In the genomic region with DNA sequence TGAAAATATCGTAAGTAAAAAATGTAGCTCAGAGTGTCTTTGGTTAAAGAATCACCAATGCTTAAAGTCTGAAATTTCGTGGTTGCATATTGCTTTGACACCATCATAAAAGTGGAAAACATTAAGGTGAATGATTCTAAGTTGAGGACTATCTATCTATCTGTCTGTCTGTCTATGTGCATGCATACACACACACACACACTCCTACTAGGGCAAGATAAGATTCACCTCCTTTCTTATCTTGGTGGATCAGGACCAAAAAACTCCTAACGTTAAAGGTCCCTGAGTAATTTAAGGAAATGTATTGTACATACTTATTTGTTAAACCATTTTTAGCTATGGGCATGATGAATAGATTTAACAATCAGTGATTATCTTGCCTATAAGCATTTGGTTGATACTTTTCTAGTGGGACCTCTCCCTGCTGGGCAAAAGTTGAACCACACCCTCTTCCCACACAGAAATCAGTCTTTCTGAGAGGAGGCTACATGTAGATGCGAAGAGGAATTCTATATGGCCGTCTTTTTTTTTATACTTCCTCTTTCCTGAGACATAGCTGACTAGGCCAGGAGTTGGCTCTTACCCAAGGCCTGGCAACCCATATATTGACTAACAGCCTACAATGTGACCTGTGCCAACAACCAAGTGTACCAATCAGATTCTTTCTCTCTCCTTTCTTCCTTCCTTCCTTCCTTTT, we compare ENCODE assay signal across 1 cellular context.
TF ChIP-seq lines count a peak whose summit lies in the region.

No MANE protein-coding gene starts in this region.

TF ChIP-seq in HCT116, 20 proteins besides CTCF, POLR2A, EP300 and RAD21 (continued from another document):
- TF ChIP-seq EGR1 (IDR thresholded peaks at IDR 0.05; ENCODE audit: low read depth) (no peak), EZH2phosphoT487 (IDR thresholded peaks at IDR 0.05; ENCODE audit: borderline replicate concordance) (no peak), JUND (IDR thresholded peaks at IDR 0.05) (no peak), ZFX (IDR thresholded peaks at IDR 0.05) (no peak), CEBPB (IDR thresholded peaks at IDR 0.05; ENCODE audit: low read depth) (no peak), ELF1 (IDR thresholded peaks at IDR 0.05; ENCODE audit: borderline replicate concordance, low read depth) (no peak), ATF3 (IDR thresholded peaks at IDR 0.05) (no peak), TCF7L2 (IDR thresholded peaks at IDR 0.05; ENCODE audit: borderline replicate concordance, extremely low read depth, insufficient read depth, insufficient read length) (no peak)
